In the genomic region with DNA sequence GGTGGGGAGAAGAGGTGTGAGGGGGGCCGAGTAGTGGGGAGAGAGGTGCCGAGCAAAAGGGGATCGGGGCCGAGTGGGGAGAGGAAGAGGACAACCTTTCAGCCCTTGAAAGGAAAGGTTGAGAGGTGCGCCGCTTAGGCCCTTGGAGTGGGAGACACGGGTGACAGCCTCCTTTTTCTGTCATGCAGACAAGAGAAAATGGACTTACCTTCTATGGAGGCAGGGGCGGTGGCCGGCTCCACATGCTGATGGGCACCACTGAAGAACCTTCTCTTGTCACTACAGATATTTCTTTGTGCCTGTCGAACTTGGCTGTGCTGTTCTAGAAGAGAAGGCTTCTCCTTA, we compare ENCODE assay signal across 8 cellular contexts. TPM values are rescaled to one million over a fixed set of nuclear protein-coding genes. Genes with fewer than 3 reads are reported as not detected.
DNase-seq lines count a peak whose midpoint lies in the region; ATAC-seq and TF ChIP-seq lines count a peak whose summit lies in the region.

No MANE protein-coding gene starts in this region.

- peak overlapping the region; percentile 90 for H2AFZ ChIP-seq in neural cell (ENCODE audit: low read depth, low read length)

- in situ Hi-C loops in HAP-1 (cut with MboI; ENCODE audit: low sequenced_read_pairs): no loop called here

- no peak for TF ChIP-seq EP300 in neural cell (conservative IDR thresholded peaks at IDR 0.05; ENCODE audit: poor library complexity, severe bottlenecking)

- peak overlapping the region; percentile 89 for H3K9ac ChIP-seq in neural cell (ENCODE audit: low read length)

- no peak for TF ChIP-seq CTCF in BE2C (IDR thresholded peaks at IDR 0.05; ENCODE audit: low read depth, low read length)
- TF ChIP-seq CTCF in VCaP (conservative IDR thresholded peaks at IDR 0.05): no peak
- no peak for TF ChIP-seq CTCF in neural cell (IDR thresholded peaks at IDR 0.05; ENCODE audit: poor library complexity, severe bottlenecking)

- H3K9me2 ChIP-seq in neural cell (ENCODE audit: insufficient read depth, low read length): no peaks in the 10 kb centered on the region

- DNase-seq in BE2C (no peak), HAP-1 (ENCODE audit: low spot score in 2 of 2) (peak in 1 of 2 experiments; percentile 46), NCI-H2196 (lab: John Stamatoyannopoulos, UW; ENCODE audit: unreplicated experiment) (no peak), NCI-H345 treated with DMSO at 0.1 percent for 48 hours (lab: John Stamatoyannopoulos, UW; ENCODE audit: unreplicated experiment) (no peak)

- no peaks in the 10 kb centered on the region for H3K27me3 ChIP-seq in BE2C
- H3K27me3 ChIP-seq in HAP-1 (ENCODE audit: low read depth): no peaks in the 10 kb centered on the region
- no peaks in the 10 kb centered on the region for H3K27me3 ChIP-seq in esophagus (ENCODE audit: control insufficient read depth in 1 of 2, insufficient read depth in 2 of 2, low read length in 2 of 2)
- no peaks in the 10 kb centered on the region for H3K27me3 ChIP-seq in neural cell (ENCODE audit: insufficient read depth, low read depth, low read length)

- peak overlapping the region; percentile 94 for H3K4me2 ChIP-seq in neural cell (ENCODE audit: low read length)

- H3F3A ChIP-seq in neural cell (ENCODE audit: insufficient read depth, low read length, poor library complexity, severe bottlenecking): peaks cover 5% of the 10 kb centered on the region

- no peaks in the 10 kb centered on the region for H3K9me3 ChIP-seq in BE2C
- no peaks in the 10 kb centered on the region for H3K9me3 ChIP-seq in HAP-1
- no peaks in the 10 kb centered on the region for H3K9me3 ChIP-seq in esophagus (ENCODE audit: control insufficient read depth in 2 of 2, insufficient read depth in 1 of 2, low read depth in 1 of 2, low read length in 1 of 2)
- no peaks in the 10 kb centered on the region for H3K9me3 ChIP-seq in neural cell (ENCODE audit: low read length)

- peaks cover 41% of the 10 kb centered on the region for H3K79me2 ChIP-seq in neural cell (replicated peaks; ENCODE audit: insufficient read depth, low read length)

- H3K4me3 ChIP-seq in BE2C (ENCODE audit: low read depth, low read length) (peak overlapping the region; percentile 75), HAP-1 (peak overlapping the region; percentile 94), esophagus (ENCODE audit: low read depth in 1 of 2, low read length in 2 of 2) (peak overlapping the region; percentile 97), neural cell (ENCODE audit: low read length) (peak overlapping the region; percentile 81)

- TF ChIP-seq RAD21 in neural cell (conservative IDR thresholded peaks at IDR 0.05): no peak

- H3K27ac ChIP-seq in VCaP: peak overlapping the region; percentile 98
- peak overlapping the region; percentile 98 to 99 for H3K27ac ChIP-seq in esophagus (ENCODE audit: low read depth in 2 of 2, low read length in 1 of 2)
- H3K27ac ChIP-seq in neural cell (ENCODE audit: low read length): peak overlapping the region; percentile 90

- no peaks in the 10 kb centered on the region for H4K20me1 ChIP-seq in neural cell (ENCODE audit: insufficient read depth)

- H3K36me3 ChIP-seq in BE2C: no peaks in the 10 kb centered on the region
- H3K36me3 ChIP-seq in HAP-1 (replicated peaks): peaks cover 16% of the 10 kb centered on the region
- no peaks in the 10 kb centered on the region for H3K36me3 ChIP-seq in esophagus (ENCODE audit: control insufficient read depth in 2 of 2, insufficient read depth in 2 of 2, low read length in 1 of 2)
- no peaks in the 10 kb centered on the region for H3K36me3 ChIP-seq in neural cell (ENCODE audit: insufficient read depth, low read length)

- WGBS in esophagus, 2 donors: 1% methylated on average over 10 of the region's 10 CpGs

- ATAC-seq in activated CD4-positive, CD25-positive, alpha-beta regulatory T cell treated with anti-CD3 and anti-CD28 coated beads, Interleukin-2, amount 50 U/mL, for 24 hours: no peak

- no peaks in the 10 kb centered on the region for H3K4me1 ChIP-seq in BE2C
- peaks cover 7% of the 10 kb centered on the region for H3K4me1 ChIP-seq in HAP-1
- H3K4me1 ChIP-seq in esophagus (ENCODE audit: control insufficient read depth in 2 of 2, insufficient read depth in 2 of 2, low read length in 1 of 2): no peaks in the 10 kb centered on the region

TF ChIP-seq in neural cell, 6 proteins besides CTCF, POLR2A, EP300 and RAD21:
- TF ChIP-seq TAF1 (IDR thresholded peaks at IDR 0.05; ENCODE audit: low read depth): peak; percentile 53
- no peak for TF ChIP-seq SMC3 (conservative IDR thresholded peaks at IDR 0.05; ENCODE audit: poor library complexity)

RNA-seq across cellular contexts. Expression of a gene that starts 0.4 kb away (rescaled TPM):
- polyA plus RNA-seq in BE2C (2012; ENCODE audit: insufficient read depth, insufficient read length, low read depth): 25.0 TPM
- polyA plus RNA-seq in esophagus: 10 to 100 TPM; 22.6 to 28.9 TPM
- 36.6 and 37.0 TPM in 2 replicates for polyA plus RNA-seq in neural cell
- polyA minus RNA-seq in neural cell: 61.2 and 61.8 TPM in 2 replicates

RNA-seq across cellular contexts. Expression of a gene that starts 0.6 kb away (rescaled TPM):
- 7.8 TPM for polyA plus RNA-seq in BE2C (2012; ENCODE audit: insufficient read depth, insufficient read length, low read depth)
- polyA plus RNA-seq in esophagus: 1 to 10 TPM; 3.5 to 6.6 TPM
- 15.6 and 15.9 TPM in 2 replicates for polyA plus RNA-seq in neural cell
- 2.9 and 4.4 TPM in 2 replicates for polyA minus RNA-seq in neural cell
